6 cellular contexts compared by ENCODE assay signal in the genomic region with DNA sequence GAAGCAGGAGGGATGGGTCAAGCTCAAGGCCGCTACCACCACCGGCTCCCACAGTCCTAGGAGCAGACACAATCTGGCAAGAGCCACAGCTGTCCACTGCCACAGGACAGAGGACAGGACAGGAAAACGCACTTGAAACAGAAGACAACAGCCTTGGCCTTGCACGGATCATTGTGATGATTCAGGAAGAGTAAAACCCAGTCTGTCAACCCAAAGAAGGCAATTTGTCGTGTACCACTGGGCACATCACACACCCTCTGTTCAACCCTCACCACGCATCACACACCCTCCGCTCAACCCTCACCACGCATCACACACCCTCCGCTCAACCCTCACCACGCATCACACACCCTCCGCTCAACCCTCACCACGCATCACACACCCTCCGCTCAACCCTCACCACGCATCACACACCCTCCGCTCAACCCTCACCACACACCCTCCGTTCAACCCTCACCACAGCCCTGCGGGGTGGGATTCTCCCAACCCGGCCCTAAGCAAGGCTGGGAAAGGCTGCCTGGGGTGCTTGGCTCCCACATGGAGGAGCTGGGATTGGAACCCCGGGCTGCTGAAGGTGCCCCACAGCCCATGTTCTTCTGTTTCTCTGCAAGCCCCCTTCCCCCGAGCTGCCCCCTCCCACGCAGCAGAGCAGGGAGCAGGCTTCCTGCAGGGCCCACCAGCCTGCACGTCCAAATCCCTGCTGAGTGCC. TPM values are rescaled to one million over a fixed set of nuclear protein-coding genes. Genes with fewer than 3 reads are reported as not detected.
DNase-seq lines count a peak whose midpoint lies in the region; ATAC-seq and TF ChIP-seq lines count a peak whose summit lies in the region.

No MANE protein-coding gene starts in this region.

- H3F3A ChIP-seq in neural progenitor cell (ENCODE audit: low read depth), result no peaks in the 10 kb centered on the region

- no peaks in the 10 kb centered on the region for H3K4me1 ChIP-seq in neural progenitor cell

- TF ChIP-seq POLR2A in GM19099 (IDR thresholded peaks at IDR 0.05; ENCODE audit: extremely low read depth, insufficient read length, low read depth), result peak; percentile 18

- H3K36me3 Mint-ChIP-seq in activated naive CD8-positive, alpha-beta T cell, result peaks cover 5% of the 10 kb centered on the region
- H3K36me3 Mint-ChIP-seq in neural progenitor cell, result peaks cover 6% of the 10 kb centered on the region

- no peak overlapping the region for H3K27ac ChIP-seq in neural progenitor cell

- no peaks in the 10 kb centered on the region for H3K9me3 ChIP-seq in neural progenitor cell (ENCODE audit: low read depth)

- no peaks in the 10 kb centered on the region for H3K27me3 Mint-ChIP-seq in activated naive CD8-positive, alpha-beta T cell
- peaks cover 8% of the 10 kb centered on the region for H3K27me3 Mint-ChIP-seq in neural progenitor cell (ENCODE audit: insufficient read depth, low read depth)

- H3K9ac ChIP-seq in neural progenitor cell, result no peak overlapping the region

- H3K79me2 ChIP-seq in neural progenitor cell (ENCODE audit: low read depth), result no peaks in the 10 kb centered on the region

- TF ChIP-seq CTCF in neural progenitor cell (IDR thresholded peaks at IDR 0.05), result no peak

- H3K27ac Mint-ChIP-seq in activated naive CD8-positive, alpha-beta T cell, result peak overlapping the region; percentile 92
- peak overlapping the region; percentile 69 for H3K27ac Mint-ChIP-seq in neural progenitor cell

- no peaks in the 10 kb centered on the region for H3K9me3 Mint-ChIP-seq in activated naive CD8-positive, alpha-beta T cell (ENCODE audit: low read depth)
- no peaks in the 10 kb centered on the region for H3K9me3 Mint-ChIP-seq in neural progenitor cell

- ATAC-seq in HG03139 (IDR thresholded peaks at IDR 0.05; ENCODE audit: unreplicated experiment), result no peak

- peak overlapping the region; percentile 81 for H3K4me3 Mint-ChIP-seq in activated naive CD8-positive, alpha-beta T cell
- no peak overlapping the region for H3K4me3 Mint-ChIP-seq in neural progenitor cell

- H4K20me1 ChIP-seq in neural progenitor cell (ENCODE audit: low read depth), result no peaks in the 10 kb centered on the region

- H2AFZ ChIP-seq in neural progenitor cell (replicated peaks), result no peak overlapping the region

- H3K4me1 Mint-ChIP-seq in activated naive CD8-positive, alpha-beta T cell (ENCODE audit: low read depth), result peaks cover 92% of the 10 kb centered on the region
- H3K4me1 Mint-ChIP-seq in neural progenitor cell, result peaks cover 5% of the 10 kb centered on the region

- no peaks in the 10 kb centered on the region for H3K36me3 ChIP-seq in neural progenitor cell

- H3K4me2 ChIP-seq in neural progenitor cell, result no peak overlapping the region

- DNase-seq in neural progenitor cell (ENCODE audit: low spot score) (no peak), NCI-H1436 (lab: John Stamatoyannopoulos, UW) (no peak), kidney glomerular epithelial cell (lab: John Stamatoyannopoulos, UW) (no peak)

- no peaks in the 10 kb centered on the region for H3K27me3 ChIP-seq in neural progenitor cell

- H3K4me3 ChIP-seq in neural progenitor cell, result no peak overlapping the region

RNA-seq across cellular contexts. Expression of gene CDC42BPG, which starts 11.3 kb away (rescaled TPM):
- 0.62 and 2.1 TPM in 2 replicates for total RNA-seq in neural progenitor cell (ENCODE audit: low replicate concordance)

RNA-seq across cellular contexts. Expression of gene EHD1, which starts 22.7 kb away (rescaled TPM):
- total RNA-seq in neural progenitor cell (ENCODE audit: low replicate concordance), result 19.8 and 39.7 TPM in 2 replicates

RNA-seq across cellular contexts. Expression of gene MEN1, which starts 45.4 kb away (rescaled TPM):
- 11.4 and 34.9 TPM in 2 replicates for total RNA-seq in neural progenitor cell (ENCODE audit: low replicate concordance)

RNA-seq across cellular contexts. Expression of gene MAP4K2, which starts 52.7 kb away (rescaled TPM):
- total RNA-seq in neural progenitor cell (ENCODE audit: low replicate concordance), result 15.8 and 27.7 TPM in 2 replicates
